In genomic region chr6:27188885-27189418, GRCh38 we compare ENCODE assay signal across 1 cellular context.
TF ChIP-seq lines count a peak whose summit lies in the region.

No MANE protein-coding gene starts in this region.

TF ChIP-seq in GM12878, 131 proteins besides CTCF, POLR2A, EP300 and RAD21 (continued from another document):
- TF ChIP-seq HCFC1 (IDR thresholded peaks at IDR 0.05; ENCODE audit: low read length) (no peak), E2F4 (IDR thresholded peaks at IDR 0.05; ENCODE audit: low read depth, low read length) (no peak), SKIL (IDR thresholded peaks at IDR 0.05; ENCODE audit: low read depth, poor library complexity, severe bottlenecking) (peak; percentile 72), ATF7 (IDR thresholded peaks at IDR 0.05; ENCODE audit: low read depth) (0 out of 2 replicates have a peak, but pooled peaks have one; percentile 11), BCLAF1 (IDR thresholded peaks at IDR 0.05) (no peak), SMC3 (IDR thresholded peaks at IDR 0.05; ENCODE audit: borderline replicate concordance, low read length) (peak; percentile 71), CREB1 (IDR thresholded peaks at IDR 0.05; ENCODE audit: low read depth) (peak; percentile 11; the same call in 1 of the 2 replicates), BCL11A (IDR thresholded peaks at IDR 0.05; ENCODE audit: low read depth, low read length) (no peak), ZNF24 (IDR thresholded peaks at IDR 0.05) (0 out of 2 replicates have a peak, but pooled peaks have one; percentile 3), IKZF2 (IDR thresholded peaks at IDR 0.05) (0 out of 4 replicates have a peak, but pooled peaks of 1 of the 2 experiments have one; percentile 8), CBX5 (IDR thresholded peaks at IDR 0.05; ENCODE audit: low read depth) (0 out of 2 replicates have a peak, but pooled peaks have one; percentile 58)
